Comparison of ENCODE assay signal across 29 cellular contexts in the genomic region with DNA sequence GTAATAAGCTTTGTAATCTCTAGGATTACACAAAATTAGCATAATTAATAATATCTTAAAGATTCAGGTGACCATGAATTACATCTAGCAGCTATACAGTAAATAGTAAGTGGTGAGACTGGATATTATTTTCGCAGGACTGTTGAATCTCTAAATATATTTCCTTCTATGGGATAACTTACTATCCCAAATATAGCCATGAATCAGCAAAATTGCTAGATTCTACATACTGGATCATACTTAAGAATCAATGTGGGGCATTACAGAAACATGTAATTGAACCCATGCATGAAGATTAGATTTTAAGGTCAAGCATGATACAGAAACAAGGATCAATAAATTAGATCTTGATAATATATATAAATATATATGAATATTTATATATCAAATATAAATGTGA.
"Had no signal": no experiment of that assay in that cellular context is flagged by ENCODE, and none has a peak within 500 bp of the region (broad histone marks: within the 10 kb centered on the region; RNA-seq: fewer than 3 reads in every experiment).

No MANE protein-coding gene starts in this region.

- H3K79me2 ChIP-seq: parathyroid adenoma had no signal

- H3K36me3 ChIP-seq: neural progenitor cell, ovary, spleen, thoracic aorta, thyroid gland, tibial nerve, upper lobe of left lung, vagina had no signal

- DNase-seq: naive thymus-derived CD4-positive, alpha-beta T cell; natural killer cell; occipital lobe; ovary; posterior cingulate gyrus; psoas muscle; right cardiac atrium; spleen; stimulated activated CD4-positive, alpha-beta T cell treated with anti-CD3 and anti-CD28 coated beads, Interleukin-12 subunit alpha, Interleukin-12 subunit beta, amount 100 ng/mL, for 4 hours; stimulated activated CD4-positive, alpha-beta T cell treated with anti-CD3 and anti-CD28 coated beads, Interleukin-1b, Interleukin-23, amount 100 ng/mL, for 48 hours; stimulated activated CD4-positive, alpha-beta T cell treated with anti-CD3 and anti-CD28 coated beads, Interleukin-4, amount 100 ng/mL, for 1 hour; stimulated activated CD4-positive, alpha-beta T cell treated with anti-CD3 and anti-CD28 coated beads, Interleukin-4, amount 100 ng/mL, for 4 hours; stimulated activated CD8-positive, alpha-beta memory T cell treated with anti-CD3 and anti-CD28 coated beads, Interleukin-4, amount 100 ng/mL, for 48 hours; stimulated activated naive CD4-positive, alpha-beta T cell; stimulated activated naive CD8-positive, alpha-beta T cell treated with anti-CD3 and anti-CD28 coated beads, Interleukin-15, amount 100 ng/mL, for 72 hours; stimulated activated naive CD8-positive, alpha-beta T cell treated with anti-CD3 and anti-CD28 coated beads, Interleukin-15, Interleukin-2, amounts not matched to agents 100 U/mL and 50 U/mL, for 24 hours; thyroid gland; trophoblast cell; upper lobe of left lung had no signal

- H3K4me3 ChIP-seq: neural progenitor cell, ovary, psoas muscle, skin epidermis, smooth muscle cell, spleen, thoracic aorta, thyroid gland, tibial nerve, upper lobe of left lung, vagina had no signal

- H3K27me3 ChIP-seq: neural progenitor cell, ovary, spleen, thyroid gland, tibial nerve, upper lobe of left lung, vagina had no signal

- H3K27ac ChIP-seq: neural progenitor cell, ovary, parathyroid adenoma, psoas muscle, skin epidermis, spleen, thoracic aorta, thyroid gland, tibial nerve, upper lobe of left lung, vagina had no signal

- H3K4me1 ChIP-seq: neural progenitor cell, parathyroid adenoma, psoas muscle, spleen, thyroid gland, tibial nerve, upper lobe of left lung, vagina had no signal

- H3K9me3 ChIP-seq: ovary, thyroid gland, vagina had no signal

- H2AFZ ChIP-seq: neural progenitor cell, parathyroid adenoma had no signal

- ATAC-seq: naive thymus-derived CD4-positive, alpha-beta T cell; natural killer cell; psoas muscle; right cardiac atrium; sciatic nerve; stimulated activated memory B cell treated with anti-CD40 and anti-IgM and Interleukin-4, amounts not matched to agents 10 μg/mL and 1 μg/mL and 100 μg/mL, for 72 hours; stimulated activated naive CD8-positive, alpha-beta T cell treated with anti-CD3 and anti-CD28 coated beads, Interleukin-15, amount 100 ng/mL, for 72 hours; stimulated activated naive CD8-positive, alpha-beta T cell treated with anti-CD3 and anti-CD28 coated beads, Interleukin-15, Interleukin-2, amounts not matched to agents 100 U/mL and 50 U/mL, for 24 hours had no signal

- H3K4me2 ChIP-seq: neural progenitor cell, smooth muscle cell had no signal

- H3K9ac ChIP-seq: neural progenitor cell, parathyroid adenoma had no signal

- FAIRE-seq: urothelium cell line had no signal
